ENCODE assay signal across 19 cellular contexts in genomic region chr2:154952346-154953010, GRCh38.
DNase-seq lines count a peak whose midpoint lies in the region; TF ChIP-seq lines count a peak whose summit lies in the region.
"Had no signal": no experiment of that assay in that cellular context is flagged by ENCODE, and none has a peak within 500 bp of the region (broad histone marks: within the 10 kb centered on the region; RNA-seq: fewer than 3 reads in every experiment).

No MANE protein-coding gene starts in this region.

- no peaks in the 10 kb centered on the region for H3K9me3 ChIP-seq in endodermal cell (ENCODE audit: control insufficient read depth, low read length)
- H3K9me3 ChIP-seq: body of pancreas, gastroesophageal sphincter, right lobe of liver had no signal

- H3K9me3 Mint-ChIP-seq in endodermal cell, result peaks cover 3% of the 10 kb centered on the region
- no peaks in the 10 kb centered on the region for H3K9me3 Mint-ChIP-seq in chondrocyte (ENCODE audit: low read depth)
- H3K9me3 Mint-ChIP-seq: activated CD4-positive, alpha-beta T cell treated with anti-CD3 and anti-CD28 coated beads, Interleukin-2, amount 10 ng/mL, durations not matched to agents 7 days and 5 days had no signal

- H3K4me1 Mint-ChIP-seq in endodermal cell (peaks cover 3% of the 10 kb centered on the region), chondrocyte (ENCODE audit: low read depth) (no peaks in the 10 kb centered on the region)
- H3K4me1 Mint-ChIP-seq: activated CD4-positive, alpha-beta T cell treated with anti-CD3 and anti-CD28 coated beads, Interleukin-2, amount 10 ng/mL, durations not matched to agents 7 days and 5 days; naive B cell; T-cell had no signal

- H3K36me3 Mint-ChIP-seq in endodermal cell (ENCODE audit: low read depth) (no peaks in the 10 kb centered on the region), chondrocyte (ENCODE audit: low read depth) (no peaks in the 10 kb centered on the region)
- H3K36me3 Mint-ChIP-seq: naive B cell, T-cell had no signal

- H3K27me3 ChIP-seq in endodermal cell (ENCODE audit: control insufficient read depth, insufficient read depth, low read length, poor library complexity, severe bottlenecking) (no peaks in the 10 kb centered on the region), H7 (ENCODE audit: control insufficient read depth, insufficient read depth, low read length) (no peaks in the 10 kb centered on the region)
- H3K27me3 ChIP-seq: body of pancreas, gastroesophageal sphincter, right lobe of liver had no signal

- peak overlapping the region; percentile 30 for H3K27ac ChIP-seq in endodermal cell (ENCODE audit: low read depth, low read length)
- H3K27ac ChIP-seq: body of pancreas, gastroesophageal sphincter, PC-9, right lobe of liver had no signal

- H3K9ac ChIP-seq in endodermal cell (ENCODE audit: extremely low read depth, low read length, poor library complexity, severe bottlenecking), result no peak overlapping the region

- TF ChIP-seq CTCF in endodermal cell (conservative IDR thresholded peaks at IDR 0.05) (no peak), chondrocyte (IDR thresholded peaks at IDR 0.05) (no peak)

- H3K4me1 ChIP-seq in endodermal cell (ENCODE audit: control insufficient read depth, insufficient read depth, low read length), result no peaks in the 10 kb centered on the region
- H3K4me1 ChIP-seq: body of pancreas, gastroesophageal sphincter, right lobe of liver had no signal

- WGBS in endodermal cell (ENCODE audit: insufficient coverage in 1 of 2, insufficient read length in 1 of 2), 2 experiments, result 68 to 89% methylated on average over 3 to 4 of the region's 4 CpGs

- peak; percentile 81 for DNase-seq in COR-L47 (lab: John Stamatoyannopoulos, UW)
- peak; percentile 1 for DNase-seq in Jurkat, Clone E6-1 (ENCODE audit: low read depth, low spot score)
- peak; percentile 11 for DNase-seq in NCI-H526 treated with DMSO at 0.1 percent for 48 hours (lab: John Stamatoyannopoulos, UW)
- DNase-seq in endodermal cell, result no peak
- DNase-seq in 8988T, result no peak
- DNase-seq in stimulated activated CD4-positive, alpha-beta T cell treated with anti-CD3 and anti-CD28 coated beads, Interleukin-15, amount 100 ng/mL, for 24 hours, result no peak
- DNase-seq in H7, result no peak
- DNase-seq in chondrocyte (ENCODE audit: low spot score), result no peak
- DNase-seq: activated CD4-positive, alpha-beta T cell treated with anti-CD3 and anti-CD28 coated beads, Interleukin-2, amount 10 ng/mL, durations not matched to agents 7 days and 5 days; body of pancreas; kidney; naive B cell; NCI-H1048; PC-9; right lobe of liver; stimulated activated naive CD8-positive, alpha-beta T cell treated with anti-CD3 and anti-CD28 coated beads, Interleukin-15, Interleukin-2, amounts not matched to agents 100 U/mL and 50 U/mL, for 24 hours; T-cell had no signal

- H3K4me3 ChIP-seq in Jurkat, Clone E6-1 (ENCODE audit: low read length), result no peak overlapping the region
- H3K4me3 ChIP-seq in endodermal cell (ENCODE audit: low read length) (no peak overlapping the region), H7 (ENCODE audit: insufficient read depth, low read depth, low read length) (no peak overlapping the region)
- H3K4me3 ChIP-seq: body of pancreas, gastroesophageal sphincter, PC-9, right lobe of liver had no signal

- H3K27ac Mint-ChIP-seq in endodermal cell (no peak overlapping the region), chondrocyte (ENCODE audit: unreplicated experiment) (no peak overlapping the region)
- H3K27ac Mint-ChIP-seq: activated CD4-positive, alpha-beta T cell treated with anti-CD3 and anti-CD28 coated beads, Interleukin-2, amount 10 ng/mL, durations not matched to agents 7 days and 5 days; activated T-helper 2 cell treated with anti-CD3 and anti-CD28 coated beads, Interferon-gamma antibody, Interleukin-2, Interleukin-4, amounts not matched to agents 10 μg/mL and 5 μg/mL and 100 μg/mL, durations not matched to agents 14 hours and 24 hours and 36 hours; naive B cell; T-cell had no signal

- H3K27me3 Mint-ChIP-seq in endodermal cell (ENCODE audit: insufficient read depth) (no peaks in the 10 kb centered on the region), chondrocyte (ENCODE audit: low read depth) (no peaks in the 10 kb centered on the region)
- H3K27me3 Mint-ChIP-seq: activated CD4-positive, alpha-beta T cell treated with anti-CD3 and anti-CD28 coated beads, Interleukin-2, amount 10 ng/mL, durations not matched to agents 7 days and 5 days; naive B cell; T-cell had no signal

- no peak overlapping the region for H3K4me3 Mint-ChIP-seq in endodermal cell
- no peak overlapping the region for H3K4me3 Mint-ChIP-seq in chondrocyte (ENCODE audit: unreplicated experiment)
- H3K4me3 Mint-ChIP-seq: activated CD4-positive, alpha-beta T cell treated with anti-CD3 and anti-CD28 coated beads, Interleukin-2, amount 10 ng/mL, durations not matched to agents 7 days and 5 days; naive B cell; T-cell had no signal

- H3K36me3 ChIP-seq in endodermal cell (ENCODE audit: control insufficient read depth, insufficient read depth, low read length), result no peaks in the 10 kb centered on the region
- H3K36me3 ChIP-seq in H7 (replicated peaks; ENCODE audit: control insufficient read depth, insufficient read depth, low read length), result no peaks in the 10 kb centered on the region
- H3K36me3 ChIP-seq: gastroesophageal sphincter, right lobe of liver had no signal

Comparison
In these comparisons a context has a peak if more than half of its experiments do, and no peak if none do; other contexts are left out.
1. DNase-seq: peak in COR-L47 (single experiment), Jurkat, Clone E6-1 (single experiment) and NCI-H526 treated with DMSO at 0.1 percent for 48 hours (single experiment); none in endodermal cell (single experiment), 8988T (single experiment), stimulated activated CD4-positive, alpha-beta T cell treated with anti-CD3 and anti-CD28 coated beads, Interleukin-15, amount 100 ng/mL, for 24 hours (single experiment), H7 (single experiment) and chondrocyte (single experiment).